10 cellular contexts compared by ENCODE assay signal in the genomic region with DNA sequence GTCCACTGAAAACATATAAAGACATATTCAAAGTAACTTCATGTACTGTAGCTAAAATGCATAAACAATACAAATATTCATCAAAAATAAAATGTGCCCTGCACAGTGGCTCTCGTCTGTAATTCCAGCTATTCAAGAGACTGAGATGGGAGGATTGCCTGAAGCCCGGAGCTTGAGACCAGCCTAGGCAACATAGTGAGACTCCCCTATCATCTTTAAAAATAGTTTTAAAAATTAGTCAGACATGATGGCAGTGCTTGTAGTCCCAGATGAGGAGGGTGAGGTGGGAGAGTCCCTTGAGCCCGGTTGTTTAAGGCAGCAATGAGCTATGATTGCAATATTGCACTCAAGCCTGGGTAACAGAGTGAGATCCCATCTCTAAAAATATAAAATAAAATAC.
"Had no signal": no experiment of that assay in that cellular context is flagged by ENCODE, and none has a peak within 500 bp of the region (broad histone marks: within the 10 kb centered on the region; RNA-seq: fewer than 3 reads in every experiment).

No MANE protein-coding gene starts in this region.

- H3K27ac Mint-ChIP-seq: GM23338, HFFc6 had no signal

- FAIRE-seq: H1, H54, HTR-8/SVneo, K562 had no signal

- ATAC-seq: GM23338, HCT116, K562 had no signal

- H3K4me3 Mint-ChIP-seq: GM23338, HFFc6 had no signal

- H3K9me3 ChIP-seq: HAP-1 had no signal

- H2AFZ ChIP-seq: GM23338 had no signal

- H3K4me1 ChIP-seq: HAP-1 had no signal

- DNase-seq: HFFc6, IMR-90, KG1 had no signal

- H3K4me3 ChIP-seq: GM23338, HAP-1, K562 had no signal

- H3K4me1 Mint-ChIP-seq: GM23338 had no signal

- H3K36me3 ChIP-seq: HAP-1 had no signal

- H3K4me2 ChIP-seq: GM23338 had no signal
